14 cellular contexts compared by ENCODE assay signal in genomic region chr13:32735859-32736258, GRCh38.
A peak's percentile ranks its signal among the peaks of the same experiment; 100 is the strongest.
DNase-seq lines count a peak whose midpoint lies in the region; ATAC-seq lines count a peak whose summit lies in the region.
"Had no signal": no experiment of that assay in that cellular context is flagged by ENCODE, and none has a peak within 500 bp of the region (broad histone marks: within the 10 kb centered on the region; RNA-seq: fewer than 3 reads in every experiment).

No MANE protein-coding gene starts in this region.

- H3K9me3 ChIP-seq in naive thymus-derived CD4-positive, alpha-beta T cell (ENCODE audit: control insufficient read depth in 2 of 3, low read length in 3 of 3), result no peaks in the 10 kb centered on the region

- peak overlapping the region; percentile 77 for H3K27ac ChIP-seq in naive thymus-derived CD4-positive, alpha-beta T cell (ENCODE audit: low read depth, low read length)

- CTCF ChIA-PET in naive thymus-derived CD4-positive, alpha-beta T cell (lab: Charles Lee), result no interaction called here

- H3K4me3 ChIP-seq in naive thymus-derived CD4-positive, alpha-beta T cell (ENCODE audit: low read length), result peak overlapping the region; percentile 28

- no peak for ATAC-seq in stimulated activated naive CD8-positive, alpha-beta T cell treated with anti-CD3 and anti-CD28 coated beads, Interleukin-15, Interleukin-2, amounts not matched to agents 100 U/mL and 50 U/mL, for 24 hours
- ATAC-seq in activated naive CD8-positive, alpha-beta T cell treated with anti-CD3 and anti-CD28 coated beads, Interleukin-2, amount 50 U/mL, for 24 hours, result no peak
- ATAC-seq in naive thymus-derived CD4-positive, alpha-beta T cell, result no peak
- ATAC-seq in GM21723 (IDR thresholded peaks at IDR 0.05; ENCODE audit: unreplicated experiment), result no peak
- ATAC-seq in GM19395 (IDR thresholded peaks at IDR 0.05; ENCODE audit: unreplicated experiment), result no peak
- ATAC-seq: left ventricle myocardium superior had no signal

- H3K9me3 Mint-ChIP-seq in stimulated activated naive CD8-positive, alpha-beta T cell treated with anti-CD3 and anti-CD28 coated beads, Interleukin-15, Interleukin-2, amounts not matched to agents 100 ng/mL and 50 ng/mL, for 24 hours, result no peaks in the 10 kb centered on the region
- no peaks in the 10 kb centered on the region for H3K9me3 Mint-ChIP-seq in activated naive CD8-positive, alpha-beta T cell treated with anti-CD3 and anti-CD28 coated beads, Interleukin-2, amount 50 U/mL, for 24 hours
- H3K9me3 Mint-ChIP-seq in naive thymus-derived CD4-positive, alpha-beta T cell, result no peaks in the 10 kb centered on the region

- H3K4me1 ChIP-seq in naive thymus-derived CD4-positive, alpha-beta T cell (ENCODE audit: control insufficient read depth in 2 of 2, insufficient read depth in 2 of 2, low read length in 2 of 2), result peaks cover 8 to 28% of the 10 kb centered on the region in 2 donors

- peak overlapping the region; percentile 82 for H3K27ac Mint-ChIP-seq in stimulated activated naive CD8-positive, alpha-beta T cell treated with anti-CD3 and anti-CD28 coated beads, Interleukin-15, Interleukin-2, amounts not matched to agents 100 ng/mL and 50 ng/mL, for 24 hours
- H3K27ac Mint-ChIP-seq in activated naive CD8-positive, alpha-beta T cell treated with anti-CD3 and anti-CD28 coated beads, Interleukin-2, amount 50 U/mL, for 24 hours, result peak overlapping the region; percentile 83
- H3K27ac Mint-ChIP-seq in naive thymus-derived CD4-positive, alpha-beta T cell, result peak overlapping the region; percentile 37 to 98 (median 94)

- H3K4me1 Mint-ChIP-seq in stimulated activated naive CD8-positive, alpha-beta T cell treated with anti-CD3 and anti-CD28 coated beads, Interleukin-15, Interleukin-2, amounts not matched to agents 100 ng/mL and 50 ng/mL, for 24 hours (ENCODE audit: low read depth), result peaks cover 46% of the 10 kb centered on the region
- peaks cover 55% of the 10 kb centered on the region for H3K4me1 Mint-ChIP-seq in activated naive CD8-positive, alpha-beta T cell treated with anti-CD3 and anti-CD28 coated beads, Interleukin-2, amount 50 U/mL, for 24 hours
- H3K4me1 Mint-ChIP-seq in naive thymus-derived CD4-positive, alpha-beta T cell, result peaks cover 30 to 76% (median 64%) of the 10 kb centered on the region in 7 donors

- H3K4me3 Mint-ChIP-seq in stimulated activated naive CD8-positive, alpha-beta T cell treated with anti-CD3 and anti-CD28 coated beads, Interleukin-15, Interleukin-2, amounts not matched to agents 100 ng/mL and 50 ng/mL, for 24 hours, result no peak overlapping the region
- H3K4me3 Mint-ChIP-seq in activated naive CD8-positive, alpha-beta T cell treated with anti-CD3 and anti-CD28 coated beads, Interleukin-2, amount 50 U/mL, for 24 hours, result no peak overlapping the region
- peak overlapping the region in 7 of 10 donors; percentile 11 to 93 (median 85) for H3K4me3 Mint-ChIP-seq in naive thymus-derived CD4-positive, alpha-beta T cell

- H3K36me3 ChIP-seq in naive thymus-derived CD4-positive, alpha-beta T cell (ENCODE audit: control insufficient read depth in 2 of 3, insufficient read depth in 3 of 3, low read length in 3 of 3), result no peaks in the 10 kb centered on the region

- POLR2A ChIA-PET in naive thymus-derived CD4-positive, alpha-beta T cell (lab: Charles Lee), result interaction anchor here (1.3 kb wide), 1 partner anchor 309 kb away, joined by 3 read pairs; no protein-coding TSS in a partner anchor

- no peaks in the 10 kb centered on the region for H3K27me3 Mint-ChIP-seq in stimulated activated naive CD8-positive, alpha-beta T cell treated with anti-CD3 and anti-CD28 coated beads, Interleukin-15, Interleukin-2, amounts not matched to agents 100 ng/mL and 50 ng/mL, for 24 hours
- no peaks in the 10 kb centered on the region for H3K27me3 Mint-ChIP-seq in activated naive CD8-positive, alpha-beta T cell treated with anti-CD3 and anti-CD28 coated beads, Interleukin-2, amount 50 U/mL, for 24 hours
- H3K27me3 Mint-ChIP-seq in naive thymus-derived CD4-positive, alpha-beta T cell, result no peaks in the 10 kb centered on the region

- DNase-seq in stimulated activated naive CD8-positive, alpha-beta T cell treated with anti-CD3 and anti-CD28 coated beads, Interleukin-15, Interleukin-2, amounts not matched to agents 100 U/mL and 50 U/mL, for 24 hours, result no peak
- DNase-seq in activated naive CD8-positive, alpha-beta T cell treated with anti-CD3 and anti-CD28 coated beads, Interleukin-2, amount 50 U/mL, for 24 hours, result no peak
- no peak for DNase-seq in naive thymus-derived CD4-positive, alpha-beta T cell
- DNase-seq in NOMO-1 treated with DMSO at 0.1 percent for 48 hours (lab: John Stamatoyannopoulos, UW; ENCODE audit: unreplicated experiment), result no peak
- DNase-seq in Kasumi-1 (lab: John Stamatoyannopoulos, UW), result no peak
- DNase-seq: activated CD4-positive, alpha-beta T cell treated with anti-CD3 and anti-CD28 coated beads for 48 hours; cortex of kidney; DMS 273 treated with DMSO at 0.1 percent for 48 hours; left ventricle myocardium superior; NCI-H345; stimulated activated CD4-positive, alpha-beta T cell treated with anti-CD3 and anti-CD28 coated beads, Interleukin-1b, Interleukin-23, amount 100 ng/mL, for 48 hours had no signal

- peaks cover 31% of the 10 kb centered on the region for H3K36me3 Mint-ChIP-seq in stimulated activated naive CD8-positive, alpha-beta T cell treated with anti-CD3 and anti-CD28 coated beads, Interleukin-15, Interleukin-2, amounts not matched to agents 100 ng/mL and 50 ng/mL, for 24 hours (ENCODE audit: low read depth)
- H3K36me3 Mint-ChIP-seq in activated naive CD8-positive, alpha-beta T cell treated with anti-CD3 and anti-CD28 coated beads, Interleukin-2, amount 50 U/mL, for 24 hours (ENCODE audit: low read depth), result peaks cover 19% of the 10 kb centered on the region
- H3K36me3 Mint-ChIP-seq in naive thymus-derived CD4-positive, alpha-beta T cell, result peaks cover 0 to 23% (median 7%) of the 10 kb centered on the region in 5 donors

- H3K27me3 ChIP-seq in naive thymus-derived CD4-positive, alpha-beta T cell (ENCODE audit: control insufficient read depth in 2 of 2, insufficient read depth in 2 of 2, low read length in 2 of 2), result no peaks in the 10 kb centered on the region

- intact Hi-C loops in naive thymus-derived CD4-positive, alpha-beta T cell (cut with micrococcal nuclease), result loop anchor here (2.0 to 10.0 kb wide), 11 partner anchors 56 to 806 kb away; partner anchors contain the start of genes N4BP2L2 (in 2 of the 2), BRCA2 (in 1 of the 2), KL (in 1 of the 2) and N4BP2L1 (in 1 of the 2)

Comparison
In these comparisons a context has a peak if more than half of its experiments do, and no peak if none do; other contexts are left out.
1. H3K4me3 Mint-ChIP-seq: peak in naive thymus-derived CD4-positive, alpha-beta T cell (7 of 10); none in stimulated activated naive CD8-positive, alpha-beta T cell treated with anti-CD3 and anti-CD28 coated beads, Interleukin-15, Interleukin-2, amounts not matched to agents 100 ng/mL and 50 ng/mL, for 24 hours (single experiment) and activated naive CD8-positive, alpha-beta T cell treated with anti-CD3 and anti-CD28 coated beads, Interleukin-2, amount 50 U/mL, for 24 hours (single experiment).
2. Peak in every context shown above with its lines, with median percentiles within 50 percentile points of each other: H3K27ac Mint-ChIP-seq.